ENCODE assay signal across 11 cellular contexts in the genomic region with DNA sequence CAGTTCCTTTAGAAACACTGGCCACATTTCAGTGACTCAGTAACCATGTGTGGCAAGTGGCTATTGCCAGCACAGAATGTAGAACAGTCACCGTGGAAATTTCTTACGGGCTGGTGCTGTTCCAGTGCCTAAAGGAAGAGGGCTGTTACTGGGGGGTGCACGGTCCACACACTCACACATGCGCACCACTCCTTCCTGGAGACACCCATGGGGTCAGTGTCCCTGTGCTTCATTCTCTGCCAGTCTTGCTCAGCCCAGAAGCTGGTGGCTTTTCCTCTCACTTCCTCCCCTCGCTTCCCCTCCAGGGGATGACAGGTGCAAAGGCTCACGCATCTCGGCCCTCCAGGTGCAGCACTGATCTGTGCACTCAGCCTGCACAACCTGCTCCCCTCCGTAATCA.
DNase-seq lines count a peak whose midpoint lies in the region; ATAC-seq, FAIRE-seq and TF ChIP-seq lines count a peak whose summit lies in the region.
"Had no signal": no experiment of that assay in that cellular context is flagged by ENCODE, and none has a peak within 500 bp of the region (broad histone marks: within the 10 kb centered on the region; RNA-seq: fewer than 3 reads in every experiment).

No MANE protein-coding gene starts in this region.

- TF ChIP-seq POLR2A in GM12892 (IDR thresholded peaks at IDR 0.05; ENCODE audit: low read depth, low read length) = no peak

- DNase-seq in GM12892 (ENCODE audit: insufficient read length) (peak; percentile 67), T-helper 1 cell (no peak), T-helper 9 cell (no peak), HK-2 (ENCODE audit: unreplicated experiment) (no peak)
- DNase-seq in effector memory CD8-positive, alpha-beta T cell = no peak
- no peak for DNase-seq in stimulated activated CD4-positive, alpha-beta T cell treated with anti-CD3 and anti-CD28 coated beads, Interleukin-15, amount 100 ng/mL, for 24 hours
- DNase-seq: activated naive CD4-positive, alpha-beta T cell treated with Interleukin-2 at 50 U/mL for 16 hours had no signal

- no peaks in the 10 kb centered on the region for H3K9me3 Mint-ChIP-seq in effector memory CD8-positive, alpha-beta T cell
- H3K9me3 Mint-ChIP-seq: T-cell had no signal

- peak; percentile 82 for FAIRE-seq in GM12892 (lab: Jason Lieb, UNC)
- FAIRE-seq: G401.6 had no signal

- ATAC-seq in GM21390 (IDR thresholded peaks at IDR 0.05; ENCODE audit: unreplicated experiment) (peak; percentile 82), HG03280 (IDR thresholded peaks at IDR 0.05; ENCODE audit: unreplicated experiment) (peak; percentile 50)
- ATAC-seq in effector memory CD8-positive, alpha-beta T cell (replicated peaks) = peak; percentile 27
- ATAC-seq: T-cell had no signal

- peaks cover 0 to 13% of the 10 kb centered on the region in 2 donors for H3K4me1 Mint-ChIP-seq in effector memory CD8-positive, alpha-beta T cell (ENCODE audit: low read depth in 2 of 2)

- H3K4me3 Mint-ChIP-seq in effector memory CD8-positive, alpha-beta T cell = no peak overlapping the region
- H3K4me3 Mint-ChIP-seq: T-cell had no signal

- H3K36me3 Mint-ChIP-seq in effector memory CD8-positive, alpha-beta T cell (ENCODE audit: insufficient read depth) = peaks cover 6% of the 10 kb centered on the region

- H3K27ac Mint-ChIP-seq in effector memory CD8-positive, alpha-beta T cell = peak overlapping the region in 1 of 2 donors; percentile 35
- H3K27ac Mint-ChIP-seq: T-cell had no signal

- no peaks in the 10 kb centered on the region for H3K27me3 Mint-ChIP-seq in effector memory CD8-positive, alpha-beta T cell
- H3K27me3 Mint-ChIP-seq: T-cell had no signal

Comparison
In these comparisons a context has a peak if more than half of its experiments do, and no peak if none do; other contexts are left out.
1. ATAC-seq: peak in every context shown above with its lines; median percentile 82 in GM21390; 50 in HG03280; 27 in effector memory CD8-positive, alpha-beta T cell.